Comparison of ENCODE assay signal across 22 cellular contexts in the genomic region with DNA sequence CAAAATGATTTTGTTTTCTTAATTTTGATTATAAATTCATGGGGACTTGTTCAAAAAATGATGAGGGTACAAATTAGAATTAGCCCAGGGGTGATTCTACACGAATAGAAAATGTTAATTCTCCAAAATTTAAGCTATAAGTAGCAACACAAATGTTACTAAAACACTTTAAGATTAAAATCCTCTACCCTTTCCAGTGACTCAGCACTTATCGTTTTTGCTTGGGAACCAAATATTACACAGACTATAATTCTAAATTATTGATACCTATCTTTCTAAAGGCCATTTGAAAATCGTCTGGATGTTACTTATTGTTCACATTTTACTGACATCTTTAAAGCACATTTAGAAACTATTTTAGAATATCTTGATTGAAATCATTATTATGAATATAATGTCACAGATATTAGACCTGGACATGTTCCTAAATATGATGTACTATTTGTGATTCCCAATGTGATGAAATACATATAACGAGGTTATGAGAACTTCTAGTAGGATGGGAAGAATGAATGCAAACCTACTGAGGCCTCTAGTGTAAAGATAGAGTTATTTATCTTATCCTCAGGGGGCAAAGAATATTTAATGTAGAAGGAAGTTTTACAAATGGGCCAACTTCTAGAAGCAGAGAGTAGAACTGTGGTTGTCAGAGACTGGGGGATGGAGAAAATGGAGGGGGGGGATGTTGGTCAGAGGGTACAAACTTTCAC.
"Had no signal": no experiment of that assay in that cellular context is flagged by ENCODE, and none has a peak within 500 bp of the region (broad histone marks: within the 10 kb centered on the region; RNA-seq: fewer than 3 reads in every experiment).

No MANE protein-coding gene starts in this region.

- DNase-seq: dermis blood vessel endothelial cell; dorsolateral prefrontal cortex; effector CD4-positive, alpha-beta T cell; effector memory CD4-positive, alpha-beta T cell; foreskin keratinocyte; heart right ventricle; hippocampal formation; left cardiac atrium; left lung; left ventricle myocardium superior; lower lobe of right lung; mesenchymal stem cell; mucosa of descending colon; naive B cell had no signal

- ATAC-seq: foreskin keratinocyte, gastroesophageal sphincter, heart right ventricle, left cardiac atrium, left lung, left ventricle myocardium superior, lower lobe of right lung, mucosa of descending colon had no signal

- H3K36me3 ChIP-seq: esophagus muscularis mucosa, gastroesophageal sphincter, heart right ventricle, left lung, lower lobe of right lung had no signal

- H3K27me3 ChIP-seq: esophagus muscularis mucosa, foreskin keratinocyte, gastroesophageal sphincter, heart right ventricle, left lung had no signal

- H3K4me3 ChIP-seq: coronary artery, dorsolateral prefrontal cortex, esophagus muscularis mucosa, gastroesophageal sphincter, heart right ventricle, left lung, lower lobe of right lung, mucosa of descending colon had no signal

- H3K27ac ChIP-seq: coronary artery, dorsolateral prefrontal cortex, esophagus muscularis mucosa, foreskin keratinocyte, gastroesophageal sphincter, heart right ventricle, left lung, lower lobe of right lung had no signal

- H3K9me3 ChIP-seq: esophagus muscularis mucosa, gastroesophageal sphincter, left lung, lower lobe of right lung, mucosa of descending colon had no signal

- FAIRE-seq: colon, endothelial cell of umbilical vein, frontal cortex, islet of Langerhans, keratinocyte had no signal

- H3K4me1 ChIP-seq: esophagus muscularis mucosa, foreskin keratinocyte, gastroesophageal sphincter, heart right ventricle, left lung, lower lobe of right lung had no signal
